ENCODE assay signal across 1 cellular context in the genomic region with DNA sequence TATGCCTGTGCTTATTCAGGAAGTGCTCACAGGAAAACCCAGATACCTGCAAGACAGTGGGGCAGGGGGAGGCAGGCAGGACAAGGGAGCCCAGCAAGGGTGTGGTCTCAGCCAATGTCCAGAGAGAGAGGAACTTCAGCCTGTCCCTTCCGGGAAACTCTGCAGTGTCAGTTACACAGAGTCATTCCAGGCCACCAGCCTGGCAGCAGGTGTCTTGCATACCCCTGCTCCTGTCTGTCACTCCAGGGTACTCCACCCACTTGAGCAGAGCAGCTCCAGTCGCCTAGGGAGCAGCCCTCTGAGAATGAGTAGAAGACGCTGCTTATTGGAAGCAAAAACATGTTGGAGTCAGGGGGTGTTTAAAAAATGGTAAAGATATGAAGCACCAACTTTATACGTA.
TF ChIP-seq lines count a peak whose summit lies in the region.

No MANE protein-coding gene starts in this region.

TF ChIP-seq in GM23338, 12 proteins besides CTCF, POLR2A, EP300 and RAD21 (continued from another document):
- TF ChIP-seq, protein P1, sequence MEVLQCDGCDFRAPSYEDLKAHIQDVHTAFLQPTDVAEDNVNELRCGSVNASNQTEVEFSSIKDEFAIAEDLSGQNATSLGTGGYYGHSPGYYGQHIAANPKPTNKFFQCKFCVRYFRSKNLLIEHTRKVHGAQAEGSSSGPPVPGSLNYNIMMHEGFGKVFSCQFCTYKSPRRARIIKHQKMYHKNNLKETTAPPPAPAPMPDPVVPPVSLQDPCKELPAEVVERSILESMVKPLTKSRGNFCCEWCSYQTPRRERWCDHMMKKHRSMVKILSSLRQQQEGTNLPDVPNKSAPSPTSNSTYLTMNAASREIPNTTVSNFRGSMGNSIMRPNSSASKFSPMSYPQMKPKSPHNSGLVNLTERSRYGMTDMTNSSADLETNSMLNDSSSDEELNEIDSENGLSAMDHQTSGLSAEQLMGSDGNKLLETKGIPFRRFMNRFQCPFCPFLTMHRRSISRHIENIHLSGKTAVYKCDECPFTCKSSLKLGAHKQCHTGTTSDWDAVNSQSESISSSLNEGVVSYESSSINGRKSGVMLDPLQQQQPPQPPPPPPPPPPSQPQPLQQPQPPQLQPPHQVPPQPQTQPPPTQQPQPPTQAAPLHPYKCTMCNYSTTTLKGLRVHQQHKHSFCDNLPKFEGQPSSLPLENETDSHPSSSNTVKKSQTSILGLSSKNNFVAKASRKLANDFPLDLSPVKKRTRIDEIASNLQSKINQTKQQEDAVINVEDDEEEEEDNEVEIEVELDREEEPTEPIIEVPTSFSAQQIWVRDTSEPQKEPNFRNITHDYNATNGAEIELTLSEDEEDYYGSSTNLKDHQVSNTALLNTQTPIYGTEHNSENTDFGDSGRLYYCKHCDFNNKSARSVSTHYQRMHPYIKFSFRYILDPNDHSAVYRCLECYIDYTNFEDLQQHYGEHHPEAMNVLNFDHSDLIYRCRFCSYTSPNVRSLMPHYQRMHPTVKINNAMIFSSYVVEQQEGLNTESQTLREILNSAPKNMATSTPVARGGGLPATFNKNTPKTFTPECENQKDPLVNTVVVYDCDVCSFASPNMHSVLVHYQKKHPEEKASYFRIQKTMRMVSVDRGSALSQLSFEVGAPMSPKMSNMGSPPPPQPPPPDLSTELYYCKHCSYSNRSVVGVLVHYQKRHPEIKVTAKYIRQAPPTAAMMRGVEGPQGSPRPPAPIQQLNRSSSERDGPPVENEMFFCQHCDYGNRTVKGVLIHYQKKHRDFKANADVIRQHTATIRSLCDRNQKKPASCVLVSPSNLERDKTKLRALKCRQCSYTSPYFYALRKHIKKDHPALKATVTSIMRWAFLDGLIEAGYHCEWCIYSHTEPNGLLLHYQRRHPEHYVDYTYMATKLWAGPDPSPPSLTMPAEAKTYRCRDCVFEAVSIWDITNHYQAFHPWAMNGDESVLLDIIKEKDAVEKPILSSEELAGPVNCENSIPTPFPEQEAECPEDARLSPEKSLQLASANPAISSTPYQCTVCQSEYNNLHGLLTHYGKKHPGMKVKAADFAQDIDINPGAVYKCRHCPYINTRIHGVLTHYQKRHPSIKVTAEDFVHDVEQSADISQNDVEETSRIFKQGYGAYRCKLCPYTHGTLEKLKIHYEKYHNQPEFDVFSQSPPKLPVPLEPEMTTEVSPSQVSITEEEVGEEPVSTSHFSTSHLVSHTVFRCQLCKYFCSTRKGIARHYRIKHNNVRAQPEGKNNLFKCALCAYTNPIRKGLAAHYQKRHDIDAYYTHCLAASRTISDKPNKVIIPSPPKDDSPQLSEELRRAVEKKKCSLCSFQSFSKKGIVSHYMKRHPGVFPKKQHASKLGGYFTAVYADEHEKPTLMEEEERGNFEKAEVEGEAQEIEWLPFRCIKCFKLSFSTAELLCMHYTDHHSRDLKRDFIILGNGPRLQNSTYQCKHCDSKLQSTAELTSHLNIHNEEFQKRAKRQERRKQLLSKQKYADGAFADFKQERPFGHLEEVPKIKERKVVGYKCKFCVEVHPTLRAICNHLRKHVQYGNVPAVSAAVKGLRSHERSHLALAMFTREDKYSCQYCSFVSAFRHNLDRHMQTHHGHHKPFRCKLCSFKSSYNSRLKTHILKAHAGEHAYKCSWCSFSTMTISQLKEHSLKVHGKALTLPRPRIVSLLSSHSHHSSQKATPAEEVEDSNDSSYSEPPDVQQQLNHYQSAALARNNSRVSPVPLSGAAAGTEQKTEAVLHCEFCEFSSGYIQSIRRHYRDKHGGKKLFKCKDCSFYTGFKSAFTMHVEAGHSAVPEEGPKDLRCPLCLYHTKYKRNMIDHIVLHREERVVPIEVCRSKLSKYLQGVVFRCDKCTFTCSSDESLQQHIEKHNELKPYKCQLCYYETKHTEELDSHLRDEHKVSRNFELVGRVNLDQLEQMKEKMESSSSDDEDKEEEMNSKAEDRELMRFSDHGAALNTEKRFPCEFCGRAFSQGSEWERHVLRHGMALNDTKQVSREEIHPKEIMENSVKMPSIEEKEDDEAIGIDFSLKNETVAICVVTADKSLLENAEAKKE (CRISPR knock-in tag; IDR thresholded peaks at IDR 0.05): no peak
- TF ChIP-seq ZNF114 (CRISPR knock-in tag; IDR thresholded peaks at IDR 0.05) (no peak), CREB1 (CRISPR knock-in tag; IDR thresholded peaks at IDR 0.05; ENCODE audit: low read depth) (no peak), EZH2 (IDR thresholded peaks at IDR 0.05; ENCODE audit: low read depth, unreplicated experiment) (no peak)
